5 cellular contexts compared by ENCODE assay signal in genomic region chr1:58200437-58200836, GRCh38.
A peak's percentile ranks its signal among the peaks of the same experiment; 100 is the strongest.
TF ChIP-seq lines count a peak whose summit lies in the region.

No MANE protein-coding gene starts in this region.

TF ChIP-seq in HepG2, 621 proteins besides CTCF, POLR2A, EP300 and RAD21 (continues in another document):
- TF ChIP-seq TFE3 (CRISPR knock-in tag; IDR thresholded peaks at IDR 0.05) (no peak), ZFP36 (IDR thresholded peaks at IDR 0.05; ENCODE audit: borderline replicate concordance, low read depth, low read length, partially characterized antibody) (no peak), AGO2 (optimal IDR thresholded peaks at IDR 0.05; ENCODE audit: low read depth, low read length) (no peak), SP4 (CRISPR knock-in tag; IDR thresholded peaks at IDR 0.05) (no peak), ZNF510 (CRISPR knock-in tag; IDR thresholded peaks at IDR 0.05; ENCODE audit: low read depth) (no peak), MAFK (conservative IDR thresholded peaks at IDR 0.05 in 1 of 2, IDR thresholded peaks at IDR 0.05 in 1 of 2; ENCODE audit: low read length in 2 of 2) (peak; percentile 83 to 93; a peak in 3 of 4 replicates), MTA3 (CRISPR knock-in tag; IDR thresholded peaks at IDR 0.05) (no peak), NFE2 (CRISPR knock-in tag; IDR thresholded peaks at IDR 0.05) (no peak), ZNF800 (CRISPR knock-in tag; IDR thresholded peaks at IDR 0.05) (no peak), MAFF (IDR thresholded peaks at IDR 0.05; ENCODE audit: low read depth, low read length) (peak; percentile 87)

TF ChIP-seq in A549, 52 proteins besides CTCF, POLR2A, EP300 and RAD21:
- no peak for TF ChIP-seq HOXB13 (CRISPR knock-in tag; IDR thresholded peaks at IDR 0.05; ENCODE audit: low read depth)
- TF ChIP-seq MAFK (IDR thresholded peaks at IDR 0.05; ENCODE audit: partially characterized antibody) = peak; percentile 65

TF ChIP-seq in IMR-90, 13 proteins besides CTCF, POLR2A, EP300 and RAD21:
- TF ChIP-seq MXI1 (IDR thresholded peaks at IDR 0.05; ENCODE audit: borderline replicate concordance, low read depth, low read length) = no peak
- TF ChIP-seq MAFK (IDR thresholded peaks at IDR 0.05; ENCODE audit: low read depth, low read length) = peak; percentile 86

TF ChIP-seq in K562, 482 proteins besides CTCF, POLR2A, EP300 and RAD21:
- no peak for TF ChIP-seq ZNF41 (CRISPR knock-in tag; conservative IDR thresholded peaks at IDR 0.05)
- TF ChIP-seq MAFF (IDR thresholded peaks at IDR 0.05; ENCODE audit: low read length) = peak; percentile 40
- no peak for TF ChIP-seq WHSC1 (IDR thresholded peaks at IDR 0.05; ENCODE audit: low read length)
- TF ChIP-seq ZNF175 (CRISPR knock-in tag; IDR thresholded peaks at IDR 0.05; ENCODE audit: low read depth) = no peak
- TF ChIP-seq ZNF316 (IDR thresholded peaks at IDR 0.05) = peak; percentile 24; the same call in 1 of the 2 replicates
- no peak for TF ChIP-seq ZMIZ1 (IDR thresholded peaks at IDR 0.05; ENCODE audit: low read depth in 2 of 2, low read length in 2 of 2)
- no peak for TF ChIP-seq ZNF696 (CRISPR knock-in tag; conservative IDR thresholded peaks at IDR 0.05)
- TF ChIP-seq HLTF (IDR thresholded peaks at IDR 0.05) = no peak
- no peak for TF ChIP-seq RBM34 (IDR thresholded peaks at IDR 0.05; ENCODE audit: borderline replicate concordance, insufficient read depth, low read length)
- TF ChIP-seq MAFK (IDR thresholded peaks at IDR 0.05; ENCODE audit: low read length) = peak; percentile 52; the same call in 1 of the 2 replicates
- TF ChIP-seq FOS (IDR thresholded peaks at IDR 0.05; ENCODE audit: extremely low read depth, insufficient read length) = no peak
- no peak for TF ChIP-seq FOXO4 (CRISPR knock-in tag; IDR thresholded peaks at IDR 0.05)
- no peak for TF ChIP-seq TAF7 (tag; IDR thresholded peaks at IDR 0.05)
TF ChIP-seq in K562: peak in this region for 3.

TF ChIP-seq in GM12891, 5 proteins besides CTCF, POLR2A, EP300 and RAD21:
- TF ChIP-seq PAX5 (IDR thresholded peaks at IDR 0.05; ENCODE audit: insufficient read depth, low read length, severe bottlenecking) (no peak), POLR2AphosphoS5 (IDR thresholded peaks at IDR 0.05; ENCODE audit: low read depth, low read length) (no peak)
